8 cellular contexts compared by ENCODE assay signal in genomic region chr9:4640027-4640426, GRCh38. TPM values are rescaled to one million over a fixed set of nuclear protein-coding genes. Genes with fewer than 3 reads are reported as not detected.
A peak's percentile ranks its signal among the peaks of the same experiment; 100 is the strongest.
DNase-seq lines count a peak whose midpoint lies in the region; ATAC-seq and TF ChIP-seq lines count a peak whose summit lies in the region.

No MANE protein-coding gene starts in this region.

- intact Hi-C loops in CD4-positive, alpha-beta T cell (cut with DNase I, micrococcal nuclease): loop anchor here (1.0 to 10.0 kb wide), 8 partner anchors 35 to 905 kb away; partner anchors contain the start of gene SLC1A1 (in 1 of the 2)
- intact Hi-C loops in HCT116 (cut with micrococcal nuclease): loop anchor here (1.0 to 5.0 kb wide), 2 partner anchors 258 to 323 kb away; no protein-coding TSS in a partner anchor

- no peaks in the 10 kb centered on the region for H3K36me3 Mint-ChIP-seq in CD4-positive, alpha-beta T cell (ENCODE audit: low read depth)
- H3K36me3 Mint-ChIP-seq in T-cell: no peaks in the 10 kb centered on the region

- H3K27me3 Mint-ChIP-seq in CD4-positive, alpha-beta T cell: no peaks in the 10 kb centered on the region
- H3K27me3 Mint-ChIP-seq in T-cell: no peaks in the 10 kb centered on the region

- no peak overlapping the region for H3K9ac ChIP-seq in HCT116 (ENCODE audit: low read length)

- POLR2A ChIA-PET in CD4-positive, alpha-beta T cell (lab: Charles Lee): interaction anchor here (0.9 to 1.7 kb wide), 7 partner anchors 21 to 261 kb away, joined by 4 to 12 read pairs (median 5); partner anchors contain the start of genes AK3 and PLPP6
- POLR2A ChIA-PET in HCT116 (lab: Charles Lee) (interaction anchor here (0.6 kb wide), 1 partner anchor 340 kb away, joined by 4 read pairs; the partner anchor contains the start of gene GLIS3), T-cell (lab: Charles Lee) (interaction anchor here in 1 of 2 donors (0.6 to 0.9 kb wide), 2 partner anchors 39 to 300 kb away, joined by 3 to 7 read pairs; partner anchors contain the start of gene CDC37L1)

- no peaks in the 10 kb centered on the region for H4K20me1 ChIP-seq in HCT116 (ENCODE audit: insufficient read depth)

- CTCF ChIA-PET in CD4-positive, alpha-beta T cell (lab: Charles Lee): interaction anchor here (0.6 to 2.3 kb wide), 12 partner anchors 8 to 325 kb away, joined by 3 to 12 read pairs (median 3); partner anchors contain the start of genes CDC37L1 and PLPP6
- CTCF ChIA-PET in HCT116 (lab: Charles Lee): interaction anchor here (0.7 to 2.3 kb wide), 12 partner anchors 16 to 961 kb away, joined by 3 to 20 read pairs (median 5); partner anchors contain the start of gene PLPP6
- CTCF ChIA-PET in T-cell (lab: Charles Lee): interaction anchor here (0.5 to 1.8 kb wide), 21 partner anchors 10 to 1172 kb away, joined by 3 to 9 read pairs (median 3); partner anchors contain the start of genes CDC37L1 (in 2 of the 2) and PLPP6 (in 1 of the 2)

- BruUV-seq in HCT116 (replicated peaks; lab: Mats Ljungman, UMichigan): no TSS peak

- no peak overlapping the region for H3K4me3 ChIP-seq in HCT116 (replicated peaks in 1 of 2; ENCODE audit: low read depth in 1 of 2, low read length in 2 of 2)

- no peaks in the 10 kb centered on the region for H3K36me3 ChIP-seq in HCT116 (ENCODE audit: control insufficient read depth in 1 of 2, insufficient read depth in 2 of 2, low read length in 2 of 2)

- H3K4me3 Mint-ChIP-seq in CD4-positive, alpha-beta T cell: no peak overlapping the region
- no peak overlapping the region for H3K4me3 Mint-ChIP-seq in T-cell

- no peak overlapping the region for H2AFZ ChIP-seq in HCT116 (ENCODE audit: low read depth, low read length, poor library complexity, severe bottlenecking)

- H3K4me1 Mint-ChIP-seq in CD4-positive, alpha-beta T cell (ENCODE audit: low read depth): peaks cover 12% of the 10 kb centered on the region
- H3K4me1 Mint-ChIP-seq in T-cell: peaks cover 3 to 21% (median 18%) of the 10 kb centered on the region in 3 donors

- no peaks in the 10 kb centered on the region for H3K9me2 ChIP-seq in HCT116 (ENCODE audit: insufficient read depth)

- no peak overlapping the region for H3K4me2 ChIP-seq in HCT116 (ENCODE audit: low read length)

- no peaks in the 10 kb centered on the region for H3K9me3 ChIP-seq in CD4-positive, alpha-beta T cell (ENCODE audit: control insufficient read depth, low read length)
- H3K9me3 ChIP-seq in HCT116 (ENCODE audit: control insufficient read depth in 1 of 2, insufficient read depth in 1 of 2, low read depth in 1 of 2, low read length in 2 of 2): no peaks in the 10 kb centered on the region

- DNase-seq in CD4-positive, alpha-beta T cell: peak; percentile 43 to 55 (median 50)
- peak; percentile 31 for DNase-seq in HCT116 (ENCODE audit: low read depth, low spot score)
- peak; percentile 19 to 72 (median 55) for DNase-seq in T-cell
- DNase-seq in effector CD8-positive, alpha-beta T cell (lab: John Stamatoyannopoulos, UW): peak; percentile 17
- peak; percentile 29 for DNase-seq in renal cortical epithelial cell (ENCODE audit: low read depth)
- no peak for DNase-seq in SW 1271 (lab: John Stamatoyannopoulos, UW)
- DNase-seq in HPDE6-E6E7 (ENCODE audit: extremely low spot score): no peak

- TF ChIP-seq RAD21 in HCT116 (IDR thresholded peaks at IDR 0.05; ENCODE audit: low read depth): peak; percentile 81

- no peak for TF ChIP-seq POLR2A in HCT116 (IDR thresholded peaks at IDR 0.05; ENCODE audit: borderline replicate concordance, extremely low read depth, insufficient read depth, insufficient read length)

- peak; percentile 71 for TF ChIP-seq CTCF in CD4-positive, alpha-beta T cell (IDR thresholded peaks at IDR 0.05)
- peak; percentile 59 to 74 (median 65); a peak in 5 of 6 replicates for TF ChIP-seq CTCF in HCT116 (IDR thresholded peaks at IDR 0.05 in 2 of 3, conservative IDR thresholded peaks at IDR 0.05 in 1 of 3; ENCODE audit: borderline replicate concordance in 1 of 3, insufficient read depth in 1 of 3, low read depth in 2 of 3, low read length in 2 of 3)

- no peaks in the 10 kb centered on the region for H3K27me3 ChIP-seq in CD4-positive, alpha-beta T cell (ENCODE audit: control insufficient read depth, insufficient read depth, low read length)
- no peaks in the 10 kb centered on the region for H3K27me3 ChIP-seq in HCT116 (ENCODE audit: insufficient read depth, low read length)

- no peaks in the 10 kb centered on the region for H3K79me2 ChIP-seq in HCT116 (ENCODE audit: insufficient read depth, low read length)

- H3K27ac ChIP-seq in CD4-positive, alpha-beta T cell (ENCODE audit: low read depth, low read length): no peak overlapping the region
- H3K27ac ChIP-seq in HCT116 (ENCODE audit: low read depth, low read length): no peak overlapping the region

- no peaks in the 10 kb centered on the region for H3K9me3 Mint-ChIP-seq in CD4-positive, alpha-beta T cell
- no peaks in the 10 kb centered on the region for H3K9me3 Mint-ChIP-seq in T-cell

- peak; percentile 78 for ATAC-seq in CD4-positive, alpha-beta T cell (ENCODE audit: poor library complexity)
- peak; percentile 71 for ATAC-seq in HCT116
- peak in 3 of 4 experiments; percentile 60 to 69 (median 66) for ATAC-seq in T-cell (replicated peaks in 1 of 4)
- no peak for ATAC-seq in GM21360 (IDR thresholded peaks at IDR 0.05; ENCODE audit: unreplicated experiment)

- no peak overlapping the region for H3K27ac Mint-ChIP-seq in CD4-positive, alpha-beta T cell
- no peak overlapping the region for H3K27ac Mint-ChIP-seq in T-cell

- RAD21 ChIA-PET in HCT116 (lab: Charles Lee; ENCODE audit: low non-redundant PET in 1 of 2, low total read pairs in 2 of 2, uncharacterized antibody in 2 of 2, unreplicated experiment in 2 of 2): interaction anchor here (0.9 to 1.6 kb wide), 3 partner anchors 254 to 258 kb away, joined by 4 to 6 read pairs (median 4); no protein-coding TSS in a partner anchor

- H3K4me1 ChIP-seq in HCT116 (ENCODE audit: control insufficient read depth in 1 of 2, insufficient read depth in 2 of 2, low read length in 2 of 2): no peaks in the 10 kb centered on the region

TF ChIP-seq in HCT116, 20 proteins besides CTCF, POLR2A, EP300 and RAD21:
- TF ChIP-seq CBX3 (IDR thresholded peaks at IDR 0.05; ENCODE audit: low read depth) (no peak), FOSL1 (IDR thresholded peaks at IDR 0.05; ENCODE audit: low read depth) (no peak), POLR2AphosphoS5 (IDR thresholded peaks at IDR 0.05; ENCODE audit: low read depth, low read length) (no peak), ELF1 (IDR thresholded peaks at IDR 0.05; ENCODE audit: borderline replicate concordance, low read depth) (no peak), EZH2 (IDR thresholded peaks at IDR 0.05) (no peak), TCF7L2 (IDR thresholded peaks at IDR 0.05; ENCODE audit: borderline replicate concordance, extremely low read depth, insufficient read depth, insufficient read length) (no peak), YY1 (IDR thresholded peaks at IDR 0.05; ENCODE audit: extremely low read depth, insufficient replicate concordance, low read depth, low read length) (no peak), SIN3A (IDR thresholded peaks at IDR 0.05; ENCODE audit: low read depth) (no peak), REST (IDR thresholded peaks at IDR 0.05; ENCODE audit: low read depth) (no peak), SP1 (IDR thresholded peaks at IDR 0.05; ENCODE audit: low read depth) (no peak), CEBPB (IDR thresholded peaks at IDR 0.05; ENCODE audit: low read depth) (no peak)

RNA-seq across cellular contexts. Expression of gene PLPP6, which starts 22.1 kb away (rescaled TPM):
- 10 to 100 TPM in 1 of 2 experiments, 1 to 10 TPM in 1; 8.9 to 10.5 TPM for total RNA-seq in CD4-positive, alpha-beta T cell
- 5.0 TPM for total RNA-seq in HCT116 (2021; ENCODE audit: unreplicated experiment)
- 2.7 and 4.3 TPM in 2 replicates for polyA plus RNA-seq in HCT116 (2012)
- total RNA-seq in T-cell: 10 to 100 TPM in 3 of 5 donors, 1 to 10 TPM in 2; 6.7 to 15.8 (median 14.3) TPM
- total RNA-seq in renal cortical epithelial cell: 9.9 and 12.5 TPM in 2 replicates

RNA-seq across cellular contexts. Expression of gene SPATA6L, which starts 26.3 kb away (rescaled TPM):
- total RNA-seq in CD4-positive, alpha-beta T cell: 10 to 100 TPM in 1 of 2 experiments, 1 to 10 TPM in 1; 9.4 to 10.8 TPM
- total RNA-seq in HCT116 (2021; ENCODE audit: unreplicated experiment) (0.57 TPM), T-cell (1 to 10 TPM; 1.2 to 5.2 (median 2.5) TPM), renal cortical epithelial cell (3.8 and 7.3 TPM in 2 replicates)
- 0.52 and 0.67 TPM in 2 replicates for polyA plus RNA-seq in HCT116 (2012)

RNA-seq across cellular contexts. Expression of gene CDC37L1, which starts 39.3 kb away (rescaled TPM):
- total RNA-seq in CD4-positive, alpha-beta T cell: 10 to 100 TPM; 49.1 to 53.4 TPM
- 18.1 TPM for total RNA-seq in HCT116 (2021; ENCODE audit: unreplicated experiment)
- polyA plus RNA-seq in HCT116 (2012): 5.9 and 8.6 TPM in 2 replicates
- total RNA-seq in T-cell: 10 to 100 TPM; 20.6 to 26.8 (median 23.7) TPM
- 26.7 and 40.6 TPM in 2 replicates for total RNA-seq in renal cortical epithelial cell

Comparison
In these comparisons a context has a peak if more than half of its experiments do, and no peak if none do; other contexts are left out.
1. DNase-seq: peak in CD4-positive, alpha-beta T cell (10 of 10), HCT116 (single experiment), T-cell (34 of 34), effector CD8-positive, alpha-beta T cell (single experiment) and renal cortical epithelial cell (single experiment); none in SW 1271 (0 of 2) and HPDE6-E6E7 (single experiment).